In genomic region chr5:128736567-128736966, GRCh38 we compare ENCODE assay signal across 12 cellular contexts.
DNase-seq lines count a peak whose midpoint lies in the region; ATAC-seq and TF ChIP-seq lines count a peak whose summit lies in the region.
"Had no signal": no experiment of that assay in that cellular context is flagged by ENCODE, and none has a peak within 500 bp of the region (broad histone marks: within the 10 kb centered on the region; RNA-seq: fewer than 3 reads in every experiment).

No MANE protein-coding gene starts in this region.

- WGBS in body of pancreas, 2 donors, result 77% methylated on average over 1 of the region's 1 CpG

- TF ChIP-seq CTCF in body of pancreas (IDR thresholded peaks at IDR 0.05), result no peak

- intact Hi-C loops in body of pancreas (cut with DNase I), result no loop called here
- intact Hi-C loops in left cardiac atrium (cut with DNase I), result no loop called here

- DNase-seq in HT-29 (ENCODE audit: low spot score) (peak; percentile 60), body of pancreas (peak in 2 of 4 donors; percentile 5 to 11), left cardiac atrium (peak; percentile 28), putamen (ENCODE audit: low spot score) (peak; percentile 63), NCI-H1436 (lab: John Stamatoyannopoulos, UW) (no peak)
- DNase-seq in stimulated activated naive CD8-positive, alpha-beta T cell treated with anti-CD3 and anti-CD28 coated beads, Interleukin-15, Interleukin-2, amounts not matched to agents 100 U/mL and 50 U/mL, for 24 hours, result no peak
- no peak for DNase-seq in activated T-cell treated with anti-CD3 and anti-CD28 coated beads, Interleukin-2, amount 50 U/mL, for 72 hours
- DNase-seq: activated naive CD8-positive, alpha-beta T cell treated with anti-CD3 and anti-CD28 coated beads, Interleukin-2, amount 10 ng/mL, durations not matched to agents 7 days and 5 days; endodermal cell; GF-D8 had no signal

- no peaks in the 10 kb centered on the region for H3K36me3 Mint-ChIP-seq in activated T-cell treated with anti-CD3 and anti-CD28 coated beads, Interleukin-2, amount 50 U/mL, for 72 hours (ENCODE audit: insufficient read depth in 2 of 2)
- H3K36me3 Mint-ChIP-seq: activated naive CD8-positive, alpha-beta T cell treated with anti-CD3 and anti-CD28 coated beads, Interleukin-2, amount 10 ng/mL, durations not matched to agents 7 days and 5 days had no signal

- ATAC-seq in body of pancreas (peak; percentile 45), left cardiac atrium (peak in 1 of 2 donors; percentile 79), HG03175 (IDR thresholded peaks at IDR 0.05; ENCODE audit: unreplicated experiment) (no peak)
- ATAC-seq in stimulated activated naive CD8-positive, alpha-beta T cell treated with anti-CD3 and anti-CD28 coated beads, Interleukin-15, Interleukin-2, amounts not matched to agents 100 U/mL and 50 U/mL, for 24 hours, result no peak
- no peak for ATAC-seq in activated T-cell treated with anti-CD3 and anti-CD28 coated beads, Interleukin-2, amount 50 U/mL, for 72 hours (replicated peaks in 1 of 2)

- no peak overlapping the region for H3K4me3 ChIP-seq in body of pancreas
- H3K4me3 ChIP-seq: skin epidermis had no signal

- H3K4me3 Mint-ChIP-seq in activated T-cell treated with anti-CD3 and anti-CD28 coated beads, Interleukin-2, amount 50 U/mL, for 72 hours, result no peak overlapping the region
- H3K4me3 Mint-ChIP-seq: activated naive CD8-positive, alpha-beta T cell treated with anti-CD3 and anti-CD28 coated beads, Interleukin-2, amount 10 ng/mL, durations not matched to agents 7 days and 5 days; endodermal cell had no signal

- no peaks in the 10 kb centered on the region for H3K4me1 Mint-ChIP-seq in activated T-cell treated with anti-CD3 and anti-CD28 coated beads, Interleukin-2, amount 50 U/mL, for 72 hours (ENCODE audit: low read depth)
- H3K4me1 Mint-ChIP-seq: activated naive CD8-positive, alpha-beta T cell treated with anti-CD3 and anti-CD28 coated beads, Interleukin-2, amount 10 ng/mL, durations not matched to agents 7 days and 5 days had no signal

- no peaks in the 10 kb centered on the region for H3K9me3 ChIP-seq in body of pancreas

- no peak overlapping the region for H3K27ac Mint-ChIP-seq in activated T-cell treated with anti-CD3 and anti-CD28 coated beads, Interleukin-2, amount 50 U/mL, for 72 hours
- H3K27ac Mint-ChIP-seq: activated naive CD8-positive, alpha-beta T cell treated with anti-CD3 and anti-CD28 coated beads, Interleukin-2, amount 10 ng/mL, durations not matched to agents 7 days and 5 days; endodermal cell had no signal

- no peaks in the 10 kb centered on the region for H3K36me3 ChIP-seq in body of pancreas (replicated peaks in 1 of 2; ENCODE audit: insufficient read depth in 1 of 2, low read depth in 2 of 2)

- no peak for TF ChIP-seq POLR2A in body of pancreas (IDR thresholded peaks at IDR 0.05)

- H3K9me3 Mint-ChIP-seq in activated T-cell treated with anti-CD3 and anti-CD28 coated beads, Interleukin-2, amount 50 U/mL, for 72 hours, result peaks cover 0 to 3% of the 10 kb centered on the region in 2 donors
- H3K9me3 Mint-ChIP-seq: activated naive CD8-positive, alpha-beta T cell treated with anti-CD3 and anti-CD28 coated beads, Interleukin-2, amount 10 ng/mL, durations not matched to agents 7 days and 5 days; endodermal cell had no signal

- H3K4me1 ChIP-seq in body of pancreas, result no peaks in the 10 kb centered on the region

- no peaks in the 10 kb centered on the region for H3K27me3 ChIP-seq in body of pancreas

- no peak overlapping the region for H3K27ac ChIP-seq in body of pancreas
- H3K27ac ChIP-seq: skin epidermis had no signal

- no peaks in the 10 kb centered on the region for H3K27me3 Mint-ChIP-seq in activated T-cell treated with anti-CD3 and anti-CD28 coated beads, Interleukin-2, amount 50 U/mL, for 72 hours (ENCODE audit: low read depth)
- H3K27me3 Mint-ChIP-seq: activated naive CD8-positive, alpha-beta T cell treated with anti-CD3 and anti-CD28 coated beads, Interleukin-2, amount 10 ng/mL, durations not matched to agents 7 days and 5 days had no signal

Comparison
In these comparisons a context has a peak if more than half of its experiments do, and no peak if none do; other contexts are left out.
1. DNase-seq: peak in HT-29 (single experiment), left cardiac atrium (single experiment) and putamen (single experiment); none in stimulated activated naive CD8-positive, alpha-beta T cell treated with anti-CD3 and anti-CD28 coated beads, Interleukin-15, Interleukin-2, amounts not matched to agents 100 U/mL and 50 U/mL, for 24 hours (single experiment), NCI-H1436 (single experiment) and activated T-cell treated with anti-CD3 and anti-CD28 coated beads, Interleukin-2, amount 50 U/mL, for 72 hours (0 of 2).